In the genomic region with DNA sequence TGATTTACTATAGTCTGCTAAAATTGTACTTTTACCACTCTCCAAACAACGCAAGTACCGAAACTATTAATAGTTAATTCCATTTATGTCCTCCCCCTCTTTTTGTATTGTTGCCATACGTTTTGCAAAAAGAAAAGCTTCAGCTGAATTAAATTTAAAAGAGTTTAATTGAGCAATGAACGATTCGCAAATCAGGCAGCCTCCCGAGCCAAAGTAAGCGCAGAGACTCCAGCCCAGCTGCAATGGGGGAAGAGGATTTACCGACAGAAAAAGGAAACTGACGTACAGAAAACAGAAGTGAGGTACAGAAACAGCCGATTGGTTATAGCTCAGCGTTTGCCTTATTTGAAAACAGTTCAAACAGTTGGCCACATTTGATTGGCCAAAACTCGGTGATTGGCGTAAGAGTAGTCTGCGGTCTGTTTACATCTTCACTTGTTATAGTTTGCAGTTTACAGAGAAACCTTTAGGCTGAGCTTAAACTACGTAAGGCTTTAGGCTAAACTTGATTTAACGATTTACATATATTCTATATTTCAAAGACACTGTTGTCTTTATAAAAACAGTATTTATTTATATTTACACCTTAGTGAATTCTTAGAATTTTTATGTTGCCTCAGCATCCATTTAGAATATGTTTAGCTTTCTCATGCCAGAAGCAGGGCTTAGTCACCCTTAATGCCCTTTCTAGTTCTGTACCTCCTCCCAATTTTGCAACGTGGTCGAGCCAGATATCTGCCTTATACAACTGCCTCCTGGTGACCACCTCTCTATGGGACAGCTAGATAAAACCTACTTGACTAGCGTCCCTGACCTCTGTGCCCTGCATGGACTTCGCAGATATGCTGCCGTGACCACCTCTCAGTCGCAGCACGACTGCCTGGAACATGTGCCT, we compare ENCODE assay signal across 1 cellular context.
A peak's percentile ranks its signal among the peaks of the same experiment; 100 is the strongest.
TF ChIP-seq lines count a peak whose summit lies in the region.

No MANE protein-coding gene starts in this region.

TF ChIP-seq in K562, 482 proteins besides CTCF, POLR2A, EP300 and RAD21 (continued from another document and continues in another):
- no peak for TF ChIP-seq ZNF12 (CRISPR knock-in tag; IDR thresholded peaks at IDR 0.05)
- TF ChIP-seq, protein P1, sequence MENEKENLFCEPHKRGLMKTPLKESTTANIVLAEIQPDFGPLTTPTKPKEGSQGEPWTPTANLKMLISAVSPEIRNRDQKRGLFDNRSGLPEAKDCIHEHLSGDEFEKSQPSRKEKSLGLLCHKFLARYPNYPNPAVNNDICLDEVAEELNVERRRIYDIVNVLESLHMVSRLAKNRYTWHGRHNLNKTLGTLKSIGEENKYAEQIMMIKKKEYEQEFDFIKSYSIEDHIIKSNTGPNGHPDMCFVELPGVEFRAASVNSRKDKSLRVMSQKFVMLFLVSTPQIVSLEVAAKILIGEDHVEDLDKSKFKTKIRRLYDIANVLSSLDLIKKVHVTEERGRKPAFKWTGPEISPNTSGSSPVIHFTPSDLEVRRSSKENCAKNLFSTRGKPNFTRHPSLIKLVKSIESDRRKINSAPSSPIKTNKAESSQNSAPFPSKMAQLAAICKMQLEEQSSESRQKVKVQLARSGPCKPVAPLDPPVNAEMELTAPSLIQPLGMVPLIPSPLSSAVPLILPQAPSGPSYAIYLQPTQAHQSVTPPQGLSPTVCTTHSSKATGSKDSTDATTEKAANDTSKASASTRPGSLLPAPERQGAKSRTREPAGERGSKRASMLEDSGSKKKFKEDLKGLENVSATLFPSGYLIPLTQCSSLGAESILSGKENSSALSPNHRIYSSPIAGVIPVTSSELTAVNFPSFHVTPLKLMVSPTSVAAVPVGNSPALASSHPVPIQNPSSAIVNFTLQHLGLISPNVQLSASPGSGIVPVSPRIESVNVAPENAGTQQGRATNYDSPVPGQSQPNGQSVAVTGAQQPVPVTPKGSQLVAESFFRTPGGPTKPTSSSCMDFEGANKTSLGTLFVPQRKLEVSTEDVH (IDR thresholded peaks at IDR 0.05; ENCODE audit: low read depth, partially characterized antibody), result no peak
- 0 out of 2 replicates have a peak, but pooled peaks have one; percentile 25 for TF ChIP-seq ERF (CRISPR knock-in tag; IDR thresholded peaks at IDR 0.05)
- TF ChIP-seq DIDO1 (tag; IDR thresholded peaks at IDR 0.05; ENCODE audit: low read depth), result no peak
- TF ChIP-seq, protein P2, sequence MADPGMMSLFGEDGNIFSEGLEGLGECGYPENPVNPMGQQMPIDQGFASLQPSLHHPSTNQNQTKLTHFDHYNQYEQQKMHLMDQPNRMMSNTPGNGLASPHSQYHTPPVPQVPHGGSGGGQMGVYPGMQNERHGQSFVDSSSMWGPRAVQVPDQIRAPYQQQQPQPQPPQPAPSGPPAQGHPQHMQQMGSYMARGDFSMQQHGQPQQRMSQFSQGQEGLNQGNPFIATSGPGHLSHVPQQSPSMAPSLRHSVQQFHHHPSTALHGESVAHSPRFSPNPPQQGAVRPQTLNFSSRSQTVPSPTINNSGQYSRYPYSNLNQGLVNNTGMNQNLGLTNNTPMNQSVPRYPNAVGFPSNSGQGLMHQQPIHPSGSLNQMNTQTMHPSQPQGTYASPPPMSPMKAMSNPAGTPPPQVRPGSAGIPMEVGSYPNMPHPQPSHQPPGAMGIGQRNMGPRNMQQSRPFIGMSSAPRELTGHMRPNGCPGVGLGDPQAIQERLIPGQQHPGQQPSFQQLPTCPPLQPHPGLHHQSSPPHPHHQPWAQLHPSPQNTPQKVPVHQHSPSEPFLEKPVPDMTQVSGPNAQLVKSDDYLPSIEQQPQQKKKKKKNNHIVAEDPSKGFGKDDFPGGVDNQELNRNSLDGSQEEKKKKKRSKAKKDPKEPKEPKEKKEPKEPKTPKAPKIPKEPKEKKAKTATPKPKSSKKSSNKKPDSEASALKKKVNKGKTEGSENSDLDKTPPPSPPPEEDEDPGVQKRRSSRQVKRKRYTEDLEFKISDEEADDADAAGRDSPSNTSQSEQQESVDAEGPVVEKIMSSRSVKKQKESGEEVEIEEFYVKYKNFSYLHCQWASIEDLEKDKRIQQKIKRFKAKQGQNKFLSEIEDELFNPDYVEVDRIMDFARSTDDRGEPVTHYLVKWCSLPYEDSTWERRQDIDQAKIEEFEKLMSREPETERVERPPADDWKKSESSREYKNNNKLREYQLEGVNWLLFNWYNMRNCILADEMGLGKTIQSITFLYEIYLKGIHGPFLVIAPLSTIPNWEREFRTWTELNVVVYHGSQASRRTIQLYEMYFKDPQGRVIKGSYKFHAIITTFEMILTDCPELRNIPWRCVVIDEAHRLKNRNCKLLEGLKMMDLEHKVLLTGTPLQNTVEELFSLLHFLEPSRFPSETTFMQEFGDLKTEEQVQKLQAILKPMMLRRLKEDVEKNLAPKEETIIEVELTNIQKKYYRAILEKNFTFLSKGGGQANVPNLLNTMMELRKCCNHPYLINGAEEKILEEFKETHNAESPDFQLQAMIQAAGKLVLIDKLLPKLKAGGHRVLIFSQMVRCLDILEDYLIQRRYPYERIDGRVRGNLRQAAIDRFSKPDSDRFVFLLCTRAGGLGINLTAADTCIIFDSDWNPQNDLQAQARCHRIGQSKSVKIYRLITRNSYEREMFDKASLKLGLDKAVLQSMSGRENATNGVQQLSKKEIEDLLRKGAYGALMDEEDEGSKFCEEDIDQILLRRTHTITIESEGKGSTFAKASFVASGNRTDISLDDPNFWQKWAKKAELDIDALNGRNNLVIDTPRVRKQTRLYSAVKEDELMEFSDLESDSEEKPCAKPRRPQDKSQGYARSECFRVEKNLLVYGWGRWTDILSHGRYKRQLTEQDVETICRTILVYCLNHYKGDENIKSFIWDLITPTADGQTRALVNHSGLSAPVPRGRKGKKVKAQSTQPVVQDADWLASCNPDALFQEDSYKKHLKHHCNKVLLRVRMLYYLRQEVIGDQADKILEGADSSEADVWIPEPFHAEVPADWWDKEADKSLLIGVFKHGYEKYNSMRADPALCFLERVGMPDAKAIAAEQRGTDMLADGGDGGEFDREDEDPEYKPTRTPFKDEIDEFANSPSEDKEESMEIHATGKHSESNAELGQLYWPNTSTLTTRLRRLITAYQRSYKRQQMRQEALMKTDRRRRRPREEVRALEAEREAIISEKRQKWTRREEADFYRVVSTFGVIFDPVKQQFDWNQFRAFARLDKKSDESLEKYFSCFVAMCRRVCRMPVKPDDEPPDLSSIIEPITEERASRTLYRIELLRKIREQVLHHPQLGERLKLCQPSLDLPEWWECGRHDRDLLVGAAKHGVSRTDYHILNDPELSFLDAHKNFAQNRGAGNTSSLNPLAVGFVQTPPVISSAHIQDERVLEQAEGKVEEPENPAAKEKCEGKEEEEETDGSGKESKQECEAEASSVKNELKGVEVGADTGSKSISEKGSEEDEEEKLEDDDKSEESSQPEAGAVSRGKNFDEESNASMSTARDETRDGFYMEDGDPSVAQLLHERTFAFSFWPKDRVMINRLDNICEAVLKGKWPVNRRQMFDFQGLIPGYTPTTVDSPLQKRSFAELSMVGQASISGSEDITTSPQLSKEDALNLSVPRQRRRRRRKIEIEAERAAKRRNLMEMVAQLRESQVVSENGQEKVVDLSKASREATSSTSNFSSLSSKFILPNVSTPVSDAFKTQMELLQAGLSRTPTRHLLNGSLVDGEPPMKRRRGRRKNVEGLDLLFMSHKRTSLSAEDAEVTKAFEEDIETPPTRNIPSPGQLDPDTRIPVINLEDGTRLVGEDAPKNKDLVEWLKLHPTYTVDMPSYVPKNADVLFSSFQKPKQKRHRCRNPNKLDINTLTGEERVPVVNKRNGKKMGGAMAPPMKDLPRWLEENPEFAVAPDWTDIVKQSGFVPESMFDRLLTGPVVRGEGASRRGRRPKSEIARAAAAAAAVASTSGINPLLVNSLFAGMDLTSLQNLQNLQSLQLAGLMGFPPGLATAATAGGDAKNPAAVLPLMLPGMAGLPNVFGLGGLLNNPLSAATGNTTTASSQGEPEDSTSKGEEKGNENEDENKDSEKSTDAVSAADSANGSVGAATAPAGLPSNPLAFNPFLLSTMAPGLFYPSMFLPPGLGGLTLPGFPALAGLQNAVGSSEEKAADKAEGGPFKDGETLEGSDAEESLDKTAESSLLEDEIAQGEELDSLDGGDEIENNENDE (IDR thresholded peaks at IDR 0.05; ENCODE audit: low read depth, low read length), result no peak
- no peak for TF ChIP-seq PCBP2 (IDR thresholded peaks at IDR 0.05; ENCODE audit: low read depth, low read length, poor library complexity, severe bottlenecking)
- no peak for TF ChIP-seq GATAD2A (IDR thresholded peaks at IDR 0.05)
- no peak for TF ChIP-seq SAFB (IDR thresholded peaks at IDR 0.05; ENCODE audit: borderline replicate concordance, low read depth, low read length)
- TF ChIP-seq PPARD (CRISPR knock-in tag; IDR thresholded peaks at IDR 0.05), result no peak
- peak; percentile 67 for TF ChIP-seq TAF1 (IDR thresholded peaks at IDR 0.05; ENCODE audit: control insufficient read depth, extremely low read depth, insufficient read depth, low read length, severe bottlenecking)
- TF ChIP-seq, protein P3, sequence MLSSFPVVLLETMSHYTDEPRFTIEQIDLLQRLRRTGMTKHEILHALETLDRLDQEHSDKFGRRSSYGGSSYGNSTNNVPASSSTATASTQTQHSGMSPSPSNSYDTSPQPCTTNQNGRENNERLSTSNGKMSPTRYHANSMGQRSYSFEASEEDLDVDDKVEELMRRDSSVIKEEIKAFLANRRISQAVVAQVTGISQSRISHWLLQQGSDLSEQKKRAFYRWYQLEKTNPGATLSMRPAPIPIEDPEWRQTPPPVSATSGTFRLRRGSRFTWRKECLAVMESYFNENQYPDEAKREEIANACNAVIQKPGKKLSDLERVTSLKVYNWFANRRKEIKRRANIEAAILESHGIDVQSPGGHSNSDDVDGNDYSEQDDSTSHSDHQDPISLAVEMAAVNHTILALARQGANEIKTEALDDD (IDR thresholded peaks at IDR 0.05), result peak; percentile 99
- TF ChIP-seq, protein P4, sequence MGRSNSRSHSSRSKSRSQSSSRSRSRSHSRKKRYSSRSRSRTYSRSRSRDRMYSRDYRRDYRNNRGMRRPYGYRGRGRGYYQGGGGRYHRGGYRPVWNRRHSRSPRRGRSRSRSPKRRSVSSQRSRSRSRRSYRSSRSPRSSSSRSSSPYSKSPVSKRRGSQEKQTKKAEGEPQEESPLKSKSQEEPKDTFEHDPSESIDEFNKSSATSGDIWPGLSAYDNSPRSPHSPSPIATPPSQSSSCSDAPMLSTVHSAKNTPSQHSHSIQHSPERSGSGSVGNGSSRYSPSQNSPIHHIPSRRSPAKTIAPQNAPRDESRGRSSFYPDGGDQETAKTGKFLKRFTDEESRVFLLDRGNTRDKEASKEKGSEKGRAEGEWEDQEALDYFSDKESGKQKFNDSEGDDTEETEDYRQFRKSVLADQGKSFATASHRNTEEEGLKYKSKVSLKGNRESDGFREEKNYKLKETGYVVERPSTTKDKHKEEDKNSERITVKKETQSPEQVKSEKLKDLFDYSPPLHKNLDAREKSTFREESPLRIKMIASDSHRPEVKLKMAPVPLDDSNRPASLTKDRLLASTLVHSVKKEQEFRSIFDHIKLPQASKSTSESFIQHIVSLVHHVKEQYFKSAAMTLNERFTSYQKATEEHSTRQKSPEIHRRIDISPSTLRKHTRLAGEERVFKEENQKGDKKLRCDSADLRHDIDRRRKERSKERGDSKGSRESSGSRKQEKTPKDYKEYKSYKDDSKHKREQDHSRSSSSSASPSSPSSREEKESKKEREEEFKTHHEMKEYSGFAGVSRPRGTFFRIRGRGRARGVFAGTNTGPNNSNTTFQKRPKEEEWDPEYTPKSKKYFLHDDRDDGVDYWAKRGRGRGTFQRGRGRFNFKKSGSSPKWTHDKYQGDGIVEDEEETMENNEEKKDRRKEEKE (IDR thresholded peaks at IDR 0.05; ENCODE audit: borderline replicate concordance in 1 of 2, control insufficient read depth in 1 of 2, low read depth in 2 of 2, low read length in 1 of 2), result 0 out of 4 replicates have a peak, but pooled peaks of 1 of the 2 experiments have one; percentile 67
- TF ChIP-seq, protein P5, sequence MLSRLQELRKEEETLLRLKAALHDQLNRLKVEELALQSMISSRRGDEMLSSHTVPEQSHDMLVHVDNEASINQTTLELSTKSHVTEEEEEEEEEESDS (CRISPR knock-in tag; IDR thresholded peaks at IDR 0.05), result no peak
- TF ChIP-seq KDM4B (IDR thresholded peaks at IDR 0.05; ENCODE audit: borderline replicate concordance in 2 of 2, low read depth in 1 of 2), result no peak
- peak; percentile 95; the same call in 1 of the 2 replicates for TF ChIP-seq NCOA1 (IDR thresholded peaks at IDR 0.05; ENCODE audit: low read depth)
- TF ChIP-seq, protein P6, sequence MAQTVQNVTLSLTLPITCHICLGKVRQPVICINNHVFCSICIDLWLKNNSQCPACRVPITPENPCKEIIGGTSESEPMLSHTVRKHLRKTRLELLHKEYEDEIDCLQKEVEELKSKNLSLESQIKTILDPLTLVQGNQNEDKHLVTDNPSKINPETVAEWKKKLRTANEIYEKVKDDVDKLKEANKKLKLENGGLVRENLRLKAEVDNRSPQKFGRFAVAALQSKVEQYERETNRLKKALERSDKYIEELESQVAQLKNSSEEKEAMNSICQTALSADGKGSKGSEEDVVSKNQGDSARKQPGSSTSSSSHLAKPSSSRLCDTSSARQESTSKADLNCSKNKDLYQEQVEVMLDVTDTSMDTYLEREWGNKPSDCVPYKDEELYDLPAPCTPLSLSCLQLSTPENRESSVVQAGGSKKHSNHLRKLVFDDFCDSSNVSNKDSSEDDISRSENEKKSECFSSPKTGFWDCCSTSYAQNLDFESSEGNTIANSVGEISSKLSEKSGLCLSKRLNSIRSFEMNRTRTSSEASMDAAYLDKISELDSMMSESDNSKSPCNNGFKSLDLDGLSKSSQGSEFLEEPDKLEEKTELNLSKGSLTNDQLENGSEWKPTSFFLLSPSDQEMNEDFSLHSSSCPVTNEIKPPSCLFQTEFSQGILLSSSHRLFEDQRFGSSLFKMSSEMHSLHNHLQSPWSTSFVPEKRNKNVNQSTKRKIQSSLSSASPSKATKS (CRISPR knock-in tag; IDR thresholded peaks at IDR 0.05), result no peak
- TF ChIP-seq PTBP1 (IDR thresholded peaks at IDR 0.05; ENCODE audit: low read depth, low read length), result no peak
- TF ChIP-seq KDM2B (CRISPR knock-in tag; IDR thresholded peaks at IDR 0.05), result 0 out of 2 replicates have a peak, but pooled peaks have one; percentile 16
- TF ChIP-seq SMARCE1 (IDR thresholded peaks at IDR 0.05), result peak; percentile 94
- TF ChIP-seq XRCC5 (IDR thresholded peaks at IDR 0.05; ENCODE audit: low read depth, low read length), result no peak
